21 cellular contexts compared by ENCODE assay signal in genomic region chr3:150454085-150454484, GRCh38.
"Had no signal": no experiment of that assay in that cellular context is flagged by ENCODE, and none has a peak within 500 bp of the region (broad histone marks: within the 10 kb centered on the region; RNA-seq: fewer than 3 reads in every experiment).

No MANE protein-coding gene starts in this region.

- H3K27ac ChIP-seq: breast epithelium, coronary artery, left ventricle myocardium inferior, neutrophil, ovary, prostate gland, right atrium auricular region, tibial artery had no signal

- ATAC-seq: activated T-cell treated with anti-CD3 and anti-CD28 coated beads, Interleukin-2, amount 50 U/mL, for 4 hours; natural killer cell treated with Interleukin-12 subunit alpha and Interleukin-12 subunit beta and Interleukin-15 and Interleukin-18, amount 100 ng/mL, for 72 hours had no signal

- DNase-seq: activated CD4-positive, alpha-beta T cell treated with anti-CD3 and anti-CD28 coated beads for 4 hours; activated CD4-positive, alpha-beta T cell treated with anti-CD3 and anti-CD28 coated beads, Interleukin-2, amount 50 U/mL, for 48 hours; activated CD4-positive, CD25-positive, alpha-beta regulatory T cell; activated CD8-positive, alpha-beta memory T cell treated with anti-CD3 and anti-CD28 coated beads, Interleukin-2, amount 50 U/mL, for 48 hours; activated naive CD4-positive, alpha-beta T cell treated with Interleukin-2 at 50 U/mL for 16 hours; activated naive CD8-positive, alpha-beta T cell treated with anti-CD3 and anti-CD28 coated beads for 36 hours; activated T-cell treated with anti-CD3 and anti-CD28 coated beads, Interleukin-2, amount 50 U/mL, for 4 hours; amniotic stem cell; left ventricle myocardium inferior; mammary epithelial cell; midbrain; ovary; stimulated activated CD4-positive, alpha-beta T cell treated with anti-CD3 and anti-CD28 coated beads, Interleukin-12 subunit alpha, Interleukin-12 subunit beta, amount 100 ng/mL, for 4 hours; substantia nigra; tibial artery had no signal

- H3K4me1 ChIP-seq: breast epithelium, prostate gland had no signal

- H3K9me3 ChIP-seq: breast epithelium, left ventricle myocardium inferior, neutrophil, ovary, prostate gland, right atrium auricular region, tibial artery had no signal

- H3K27me3 ChIP-seq: breast epithelium, neutrophil, ovary, right atrium auricular region, tibial artery had no signal

- H3K36me3 ChIP-seq: breast epithelium, ovary, prostate gland, right atrium auricular region had no signal

- H3K4me3 ChIP-seq: breast epithelium, coronary artery, left ventricle myocardium inferior, ovary, prostate gland, right atrium auricular region, tibial artery had no signal
